8 cellular contexts compared by ENCODE assay signal in the genomic region with DNA sequence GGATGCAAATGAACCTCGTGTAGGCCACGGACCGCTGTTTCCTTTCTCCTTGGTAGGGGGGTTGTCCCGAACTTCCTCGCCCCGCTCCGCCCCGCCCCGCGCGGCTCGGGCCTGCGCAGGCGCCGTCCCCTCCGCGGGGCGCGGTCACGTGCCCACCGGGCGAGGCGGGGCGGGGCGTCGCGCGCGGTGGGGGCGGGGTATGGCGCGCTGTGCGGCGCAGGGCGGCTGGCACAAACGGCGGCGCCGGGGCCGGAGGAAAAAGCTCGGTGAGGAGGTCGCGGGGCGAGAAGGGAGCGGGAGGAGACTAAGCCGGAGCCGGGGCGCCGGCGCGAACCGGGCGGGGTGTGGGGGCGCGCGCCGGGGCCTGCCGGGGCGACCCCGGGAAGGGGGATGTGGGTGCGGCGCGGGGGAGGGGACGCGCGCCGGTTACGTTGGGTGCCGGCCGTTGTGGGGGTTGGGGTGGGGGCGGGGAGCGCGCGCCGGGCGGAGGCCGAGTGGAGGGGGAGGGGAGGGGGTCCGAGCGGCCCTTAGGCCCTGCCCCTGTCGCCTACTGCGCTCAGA. TPM values are rescaled to one million over a fixed set of nuclear protein-coding genes. Genes with fewer than 3 reads are reported as not detected.
DNase-seq lines count a peak whose midpoint lies in the region; ATAC-seq and TF ChIP-seq lines count a peak whose summit lies in the region.

Gene EGLN2, plus strand, starts transcription at position 195 of the 561 bp plus-strand sequence. CDS start 1,382 bp downstream, outside the sequence.

- in situ Hi-C loops in SK-MEL-5 (cut with HindIII; ENCODE audit: low pct_unique_long_range_greater_than_20kb, low sequenced_read_pairs) = no loop called here

- H2BK12ac ChIP-seq in neuronal stem cell (ENCODE audit: low read length) = peak within 1 kb of the TSS; percentile 16

- DNase-seq in SK-MEL-5 (ENCODE audit: low read depth, low spot score) (no peak), fibroblast of lung (ENCODE audit: low read depth in 2 of 2) (no peak), neuronal stem cell (ENCODE audit: low spot score) (no peak), NCI-H2029 (lab: John Stamatoyannopoulos, UW) (no peak), DMS153 (lab: John Stamatoyannopoulos, UW) (no peak)
- no peak for DNase-seq in central memory CD4-positive, alpha-beta T cell

- peak within 1 kb of the TSS; percentile 99 for H3K18ac ChIP-seq in neuronal stem cell (ENCODE audit: low read length)

- no peak within 1 kb of the TSS for H4K91ac ChIP-seq in neuronal stem cell (ENCODE audit: low read depth, low read length, poor library complexity)

- H2BK5ac ChIP-seq in neuronal stem cell (ENCODE audit: low read length) = peak within 1 kb of the TSS; percentile 88

- H2BK15ac ChIP-seq in neuronal stem cell (ENCODE audit: low read length) = no peak within 1 kb of the TSS

- H3K4me3 ChIP-seq in fibroblast of lung (replicated peaks in 1 of 4; ENCODE audit: control extremely low read depth in 1 of 4, insufficient read depth in 1 of 4, low read depth in 3 of 4, low read length in 4 of 4) (peak within 1 kb of the TSS; percentile 79 to 83 (median 80)), neuronal stem cell (ENCODE audit: low read length in 2 of 2) (peak within 1 kb of the TSS; percentile 91 to 98)

- H2BK120ac ChIP-seq in neuronal stem cell (ENCODE audit: low read depth, low read length) = peak within 1 kb of the TSS; percentile 38

- peak within 1 kb of the TSS; percentile 67 for H3K27ac ChIP-seq in fibroblast of lung (ENCODE audit: insufficient read depth, low read length)
- peak within 1 kb of the TSS; percentile 80 for H3K27ac ChIP-seq in neuronal stem cell (replicated peaks; ENCODE audit: low read length)

- H3K4me1 ChIP-seq in fibroblast of lung (ENCODE audit: control insufficient read depth, extremely low read depth, insufficient read depth, low read length) (peaks cover 37% of the 10 kb centered on the region), neuronal stem cell (ENCODE audit: control insufficient read depth in 2 of 2, insufficient read depth in 1 of 2, low read depth in 1 of 2, low read length in 2 of 2) (peaks cover 33 to 34% of the 10 kb centered on the region in 2 donors)

- no CpG with 5 or more reads among the region's 81 CpGs for WGBS in neuronal stem cell (ENCODE audit: extremely low coverage in 2 of 2, insufficient read length in 2 of 2, insufficient replicate concordance in 1 of 2), 2 donors

- TF ChIP-seq CTCF in fibroblast of lung (conservative IDR thresholded peaks at IDR 0.05 in 1 of 2, IDR thresholded peaks at IDR 0.05 in 1 of 2; ENCODE audit: low read depth in 1 of 2, low read length in 2 of 2) = no peak

- H3K23ac ChIP-seq in neuronal stem cell (ENCODE audit: low read depth, low read length, poor library complexity) = peak within 1 kb of the TSS; percentile 92

- H3K79me2 ChIP-seq in fibroblast of lung (ENCODE audit: control insufficient read depth, insufficient read depth, low read length) = peaks cover 46% of the 10 kb centered on the region

- H3K27me3 ChIP-seq in fibroblast of lung (ENCODE audit: control insufficient read depth, insufficient read depth, low read length) (no peaks in the 10 kb centered on the region), neuronal stem cell (ENCODE audit: control insufficient read depth in 3 of 3, insufficient read depth in 3 of 3, low read depth in 1 of 3, low read length in 3 of 3) (no peaks in the 10 kb centered on the region)

- H3K79me1 ChIP-seq in neuronal stem cell (ENCODE audit: low read depth, low read length) = peaks cover 23% of the 10 kb centered on the region

- peak within 1 kb of the TSS; percentile 95 for H3K14ac ChIP-seq in neuronal stem cell (ENCODE audit: low read length)

- H3K4ac ChIP-seq in neuronal stem cell (ENCODE audit: low read length) = peak within 1 kb of the TSS; percentile 69

- H2AK5ac ChIP-seq in neuronal stem cell (ENCODE audit: low read depth, low read length) = peak within 1 kb of the TSS; percentile 68

- peak within 1 kb of the TSS; percentile 80 for H2AFZ ChIP-seq in fibroblast of lung (ENCODE audit: low read length)
- peak within 1 kb of the TSS; percentile 86 for H2AFZ ChIP-seq in neuronal stem cell (ENCODE audit: low read length)

- H3K36me3 ChIP-seq in fibroblast of lung (ENCODE audit: control insufficient read depth, insufficient read depth, low read length) (peaks cover 19% of the 10 kb centered on the region), neuronal stem cell (replicated peaks in 1 of 2; ENCODE audit: control insufficient read depth in 2 of 2, insufficient read depth in 2 of 2, low read length in 2 of 2) (peaks cover 22 to 42% of the 10 kb centered on the region in 2 donors)

- peaks cover 4% of the 10 kb centered on the region for H4K20me1 ChIP-seq in fibroblast of lung (ENCODE audit: control insufficient read depth, extremely low read depth, insufficient read depth, low read length)

- no peak within 1 kb of the TSS for H4K8ac ChIP-seq in neuronal stem cell (ENCODE audit: low read depth, low read length)

- peak within 1 kb of the TSS; percentile 92 for H3K4me2 ChIP-seq in fibroblast of lung (ENCODE audit: extremely low read depth, insufficient read depth, low read length)
- H3K4me2 ChIP-seq in neuronal stem cell (ENCODE audit: insufficient read depth, low read length, poor library complexity, severe bottlenecking) = peak within 1 kb of the TSS; percentile 60

- ATAC-seq in GM18511 (IDR thresholded peaks at IDR 0.05; ENCODE audit: unreplicated experiment) = peak; percentile 71
- ATAC-seq in HG02763 (IDR thresholded peaks at IDR 0.05; ENCODE audit: unreplicated experiment) = peak; percentile 85

- H3K9ac ChIP-seq in fibroblast of lung (ENCODE audit: insufficient read depth, low read length) = peak within 1 kb of the TSS; percentile 79
- H3K9ac ChIP-seq in neuronal stem cell (ENCODE audit: low read depth, low read length, poor library complexity) = peak within 1 kb of the TSS; percentile 93

- H3K9me3 ChIP-seq in fibroblast of lung (ENCODE audit: control insufficient read depth, insufficient read depth, low read depth, low read length) (no peaks in the 10 kb centered on the region), neuronal stem cell (replicated peaks in 1 of 2; ENCODE audit: control insufficient read depth in 2 of 2, insufficient read depth in 1 of 2, low read depth in 1 of 2, low read length in 2 of 2) (no peaks in the 10 kb centered on the region)

RNA-seq across cellular contexts. Expression of gene EGLN2, which starts in this region (rescaled TPM):
- total RNA-seq in SK-MEL-5 (2014; rRNA removed; shearing (Covaris generic)) = 58.4 and 70.7 TPM in 2 replicates
- 69.7 and 72.3 TPM in 2 replicates for polyA plus RNA-seq in SK-MEL-5 (2015; cell fraction: cytosol; rRNA removed)
- 67.6 and 78.5 TPM in 2 replicates for polyA plus RNA-seq in SK-MEL-5 (2015; cell fraction: nucleus; rRNA removed)
- total RNA-seq in fibroblast of lung = 83.2 and 106 TPM in 2 replicates
- 27.3 and 33.9 TPM in 2 replicates for polyA plus RNA-seq in fibroblast of lung
- polyA plus RNA-seq in fibroblast of lung (2012) = 64.9 and 89.0 TPM in 2 replicates
- polyA minus RNA-seq in fibroblast of lung (ENCODE audit: low replicate concordance) = 111 and 230 TPM in 2 replicates
- 66.3 TPM for polyA plus RNA-seq in neuronal stem cell (2013, experiment 1 of 2)
- 59.8 TPM for polyA plus RNA-seq in neuronal stem cell (2013, experiment 2 of 2)
